In the genomic region with DNA sequence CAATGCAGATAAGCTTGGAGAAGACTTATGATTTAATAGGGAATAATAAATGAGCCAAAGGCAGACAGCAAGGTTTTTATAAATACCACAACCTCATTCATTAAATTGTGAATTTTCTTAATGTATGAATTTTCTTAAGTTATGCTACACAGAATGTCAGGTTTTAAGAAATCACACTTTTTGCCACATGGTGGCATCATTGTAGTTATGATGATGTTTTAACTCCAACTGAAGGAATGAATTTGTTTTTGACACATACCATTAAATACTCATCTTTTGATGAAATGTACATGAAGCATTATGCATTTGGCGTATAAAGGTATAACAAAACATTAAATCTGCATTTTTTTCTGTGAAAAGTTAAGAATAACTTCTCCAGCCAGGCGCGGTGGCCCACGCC, we compare ENCODE assay signal across 18 cellular contexts.
DNase-seq lines count a peak whose midpoint lies in the region; ATAC-seq and TF ChIP-seq lines count a peak whose summit lies in the region.
"Had no signal": no experiment of that assay in that cellular context is flagged by ENCODE, and none has a peak within 500 bp of the region (broad histone marks: within the 10 kb centered on the region; RNA-seq: fewer than 3 reads in every experiment).

No MANE protein-coding gene starts in this region.

- no peak overlapping the region for H3K4me3 ChIP-seq in Karpas-422 (ENCODE audit: low read length)
- H3K4me3 ChIP-seq: esophagus squamous epithelium, GM23248, SJCRH30, thyroid gland had no signal

- TF ChIP-seq CTCF in type B pancreatic cell (conservative IDR thresholded peaks at IDR 0.05), result peak; percentile 46

- H3K27ac Mint-ChIP-seq in type B pancreatic cell, result no peak overlapping the region
- no peak overlapping the region for H3K27ac Mint-ChIP-seq in activated CD4-positive, alpha-beta T cell treated with anti-CD3 and anti-CD28 coated beads for 36 hours
- H3K27ac Mint-ChIP-seq: activated CD8-positive, alpha-beta T cell treated with anti-CD3 and anti-CD28 coated beads, Interleukin-2, amount 10 ng/mL, durations not matched to agents 7 days and 5 days; activated T-helper 2 cell treated with anti-CD3 and anti-CD28 coated beads, Interferon-gamma antibody, Interleukin-2, Interleukin-4, amounts not matched to agents 10 μg/mL and 5 μg/mL and 100 μg/mL, durations not matched to agents 14 hours and 24 hours and 36 hours had no signal

- H3K36me3 ChIP-seq in Karpas-422 (ENCODE audit: insufficient read depth, low read length), result no peaks in the 10 kb centered on the region
- H3K36me3 ChIP-seq: BE2C, esophagus squamous epithelium, SJCRH30, thyroid gland had no signal

- no peaks in the 10 kb centered on the region for H3K79me2 ChIP-seq in Karpas-422 (ENCODE audit: low read length)

- ATAC-seq in stimulated activated naive CD8-positive, alpha-beta T cell treated with anti-CD3 and anti-CD28 coated beads, Interleukin-15, Interleukin-2, amounts not matched to agents 100 U/mL and 50 U/mL, for 24 hours, result no peak
- no peak for ATAC-seq in activated CD4-positive, alpha-beta T cell treated with anti-CD3 and anti-CD28 coated beads for 36 hours
- no peak for ATAC-seq in HG03520 (IDR thresholded peaks at IDR 0.05; ENCODE audit: unreplicated experiment)
- ATAC-seq: activated CD8-positive, alpha-beta T cell treated with anti-CD3 and anti-CD28 coated beads, Interleukin-2, amount 10 ng/mL, durations not matched to agents 7 days and 5 days had no signal

- H3K4me2 ChIP-seq in Karpas-422 (ENCODE audit: low read depth, low read length, poor library complexity, severe bottlenecking), result no peak overlapping the region

- peaks cover 4% of the 10 kb centered on the region for H3K9me3 Mint-ChIP-seq in type B pancreatic cell
- H3K9me3 Mint-ChIP-seq in activated CD4-positive, alpha-beta T cell treated with anti-CD3 and anti-CD28 coated beads for 36 hours (ENCODE audit: low read depth), result peaks cover 18% of the 10 kb centered on the region

- H3K36me3 Mint-ChIP-seq in type B pancreatic cell, result no peaks in the 10 kb centered on the region
- H3K36me3 Mint-ChIP-seq in activated CD4-positive, alpha-beta T cell treated with anti-CD3 and anti-CD28 coated beads for 36 hours (ENCODE audit: low read depth), result no peaks in the 10 kb centered on the region

- CTCF ChIA-PET in activated CD4-positive, alpha-beta T cell treated with anti-CD3 and anti-CD28 coated beads for 36 hours (lab: Charles Lee), result no interaction called here

- no peaks in the 10 kb centered on the region for H3K27me3 Mint-ChIP-seq in type B pancreatic cell
- H3K27me3 Mint-ChIP-seq in activated CD4-positive, alpha-beta T cell treated with anti-CD3 and anti-CD28 coated beads for 36 hours, result no peaks in the 10 kb centered on the region

- H3K9me3 ChIP-seq in Karpas-422 (ENCODE audit: low read length), result no peaks in the 10 kb centered on the region
- H3K9me3 ChIP-seq: BE2C, SJCRH30, thyroid gland had no signal

- no peak overlapping the region for H3K4me3 Mint-ChIP-seq in type B pancreatic cell
- H3K4me3 Mint-ChIP-seq in activated CD4-positive, alpha-beta T cell treated with anti-CD3 and anti-CD28 coated beads for 36 hours, result no peak overlapping the region
- H3K4me3 Mint-ChIP-seq: activated CD8-positive, alpha-beta T cell treated with anti-CD3 and anti-CD28 coated beads, Interleukin-2, amount 10 ng/mL, durations not matched to agents 7 days and 5 days had no signal

- H2AFZ ChIP-seq in Karpas-422 (ENCODE audit: low read length), result no peak overlapping the region
- H2AFZ ChIP-seq: GM23248 had no signal

- no peak overlapping the region for H3K9ac ChIP-seq in Karpas-422 (ENCODE audit: low read length)
- H3K9ac ChIP-seq: GM23248 had no signal

- intact Hi-C loops in activated CD4-positive, alpha-beta T cell treated with anti-CD3 and anti-CD28 coated beads for 36 hours (cut with DNase I, micrococcal nuclease), result no loop called here

- H3K4me1 Mint-ChIP-seq in type B pancreatic cell (ENCODE audit: unreplicated experiment), result no peaks in the 10 kb centered on the region
- no peaks in the 10 kb centered on the region for H3K4me1 Mint-ChIP-seq in activated CD4-positive, alpha-beta T cell treated with anti-CD3 and anti-CD28 coated beads for 36 hours

- no peaks in the 10 kb centered on the region for H3K9me2 ChIP-seq in Karpas-422 (replicated peaks; ENCODE audit: insufficient read depth, low read length)

- H3K27ac ChIP-seq in Karpas-422 (ENCODE audit: low read length), result no peak overlapping the region
- H3K27ac ChIP-seq: esophagus squamous epithelium, GM23248, SJCRH30, thyroid gland had no signal

- H3K4me1 ChIP-seq in Karpas-422 (ENCODE audit: low read length), result no peaks in the 10 kb centered on the region
- H3K4me1 ChIP-seq: BE2C, esophagus squamous epithelium, SJCRH30, thyroid gland had no signal

- POLR2A ChIA-PET in activated CD4-positive, alpha-beta T cell treated with anti-CD3 and anti-CD28 coated beads for 36 hours (lab: Charles Lee), result no interaction called here

- no peaks in the 10 kb centered on the region for H4K20me1 ChIP-seq in Karpas-422 (ENCODE audit: insufficient read depth, low read depth, low read length)

- H3K27me3 ChIP-seq in Karpas-422 (ENCODE audit: low read length), result no peaks in the 10 kb centered on the region; the same call in none of the 2 replicates
- H3K27me3 ChIP-seq: BE2C, esophagus squamous epithelium, SJCRH30, thyroid gland had no signal

- DNase-seq in SIG-M5 treated with dmso at 0.1 percent for 504 hours (lab: John Stamatoyannopoulos, UW; ENCODE audit: unreplicated experiment) (peak; percentile 8), SIG-M5 (lab: John Stamatoyannopoulos, UW) (no peak), Karpas-422 (peak; percentile 62), RKO (ENCODE audit: low spot score) (peak; percentile 20), type B pancreatic cell (ENCODE audit: extremely low spot score, unreplicated experiment) (no peak)
- no peak for DNase-seq in stimulated activated naive CD8-positive, alpha-beta T cell treated with anti-CD3 and anti-CD28 coated beads, Interleukin-15, Interleukin-2, amounts not matched to agents 100 U/mL and 50 U/mL, for 24 hours
- DNase-seq in activated CD4-positive, alpha-beta T cell treated with anti-CD3 and anti-CD28 coated beads for 36 hours, result no peak
- DNase-seq: activated CD8-positive, alpha-beta T cell treated with anti-CD3 and anti-CD28 coated beads, Interleukin-2, amount 10 ng/mL, durations not matched to agents 7 days and 5 days; anterior cingulate cortex; BE2C; esophagus squamous epithelium; GM23248; NCI-H1048; NCI-H510A treated with DMSO at 0.1 percent for 48 hours; thyroid gland had no signal

Comparison
In these comparisons a context has a peak if more than half of its experiments do, and no peak if none do; other contexts are left out.
1. DNase-seq: peak in SIG-M5 treated with dmso at 0.1 percent for 504 hours (single experiment), Karpas-422 (single experiment) and RKO (single experiment); none in SIG-M5 (single experiment), type B pancreatic cell (single experiment), stimulated activated naive CD8-positive, alpha-beta T cell treated with anti-CD3 and anti-CD28 coated beads, Interleukin-15, Interleukin-2, amounts not matched to agents 100 U/mL and 50 U/mL, for 24 hours (single experiment) and activated CD4-positive, alpha-beta T cell treated with anti-CD3 and anti-CD28 coated beads for 36 hours (single experiment).